ENCODE assay signal across 9 cellular contexts in genomic region chr19:2043269-2043641, GRCh38. TPM values are rescaled to one million over a fixed set of nuclear protein-coding genes. Genes with fewer than 3 reads are reported as not detected.
A peak's percentile ranks its signal among the peaks of the same experiment; 100 is the strongest.
DNase-seq lines count a peak whose midpoint lies in the region; ATAC-seq and TF ChIP-seq lines count a peak whose summit lies in the region.
"Had no signal": no experiment of that assay in that cellular context is flagged by ENCODE, and none has a peak within 500 bp of the region (broad histone marks: within the 10 kb centered on the region; RNA-seq: fewer than 3 reads in every experiment).

No MANE protein-coding gene starts in this region.

- TF ChIP-seq EP300 in suprapubic skin (IDR thresholded peaks at IDR 0.05) = no peak

- no peak overlapping the region for H3K4me3 ChIP-seq in Loucy (ENCODE audit: low read length, poor library complexity, severe bottlenecking)
- H3K4me3 ChIP-seq in lower leg skin (ENCODE audit: low read depth, poor library complexity, severe bottlenecking) = no peak overlapping the region
- no peak overlapping the region for H3K4me3 ChIP-seq in suprapubic skin

- H3K27me3 Mint-ChIP-seq in activated naive CD8-positive, alpha-beta T cell treated with anti-CD3 and anti-CD28 coated beads, Interleukin-2, amount 10 ng/mL, durations not matched to agents 7 days and 5 days = no peaks in the 10 kb centered on the region

- peak; percentile 51 for DNase-seq in activated naive CD8-positive, alpha-beta T cell treated with anti-CD3 and anti-CD28 coated beads, Interleukin-2, amount 10 ng/mL, durations not matched to agents 7 days and 5 days
- DNase-seq in lower leg skin (ENCODE audit: low spot score in 2 of 2) = peak; percentile 30 to 85
- peak in 1 of 2 donors; percentile 71 for DNase-seq in suprapubic skin (ENCODE audit: low spot score in 2 of 2)
- no peak for DNase-seq in NCI-H2227 treated with DMSO at 0.1 percent for 48 hours (lab: John Stamatoyannopoulos, UW)
- DNase-seq in cerebellar nuclear complex (lab: John Stamatoyannopoulos, UW) = no peak
- DNase-seq in HCEC 1CT = no peak
- DNase-seq: activated CD4-positive, alpha-beta T cell treated with anti-CD3 and anti-CD28 coated beads for 1 hour; erythroblast had no signal

- no peaks in the 10 kb centered on the region for H3K9me3 ChIP-seq in Loucy (ENCODE audit: insufficient read depth, low read depth, low read length)
- no peaks in the 10 kb centered on the region for H3K9me3 ChIP-seq in suprapubic skin

- H3K4me3 Mint-ChIP-seq in activated naive CD8-positive, alpha-beta T cell treated with anti-CD3 and anti-CD28 coated beads, Interleukin-2, amount 10 ng/mL, durations not matched to agents 7 days and 5 days = peak overlapping the region; percentile 39

- peaks cover 37% of the 10 kb centered on the region for H3K4me1 ChIP-seq in Loucy (ENCODE audit: insufficient read depth, low read length, poor library complexity, severe bottlenecking)
- peaks cover 84% of the 10 kb centered on the region for H3K4me1 ChIP-seq in suprapubic skin

- H3K9me3 Mint-ChIP-seq in activated naive CD8-positive, alpha-beta T cell treated with anti-CD3 and anti-CD28 coated beads, Interleukin-2, amount 10 ng/mL, durations not matched to agents 7 days and 5 days = no peaks in the 10 kb centered on the region

- H3K9me2 ChIP-seq in Loucy (replicated peaks; ENCODE audit: low read depth, low read length) = no peaks in the 10 kb centered on the region

- no peaks in the 10 kb centered on the region for H3K27me3 ChIP-seq in Loucy (ENCODE audit: insufficient read depth, low read length, poor library complexity, severe bottlenecking)
- no peaks in the 10 kb centered on the region for H3K27me3 ChIP-seq in suprapubic skin

- WGBS in lower leg skin, 2 donors = 60 to 76% methylated on average over 5 to 7 of the region's 8 CpGs
- WGBS in suprapubic skin = 79% methylated on average over 5 of the region's 8 CpGs

- intact Hi-C loops in lower leg skin (cut with DNase I; ENCODE audit: low total_unique reads) = no loop called here

- H3K9ac ChIP-seq in Loucy (ENCODE audit: low read depth, low read length, poor library complexity, severe bottlenecking) = peak overlapping the region; percentile 69

- 0 out of 2 replicates have a peak, but pooled peaks cover 2% of the 10 kb centered on the region for H3F3A ChIP-seq in Loucy (ENCODE audit: low read depth)

- H3K4me1 Mint-ChIP-seq in activated naive CD8-positive, alpha-beta T cell treated with anti-CD3 and anti-CD28 coated beads, Interleukin-2, amount 10 ng/mL, durations not matched to agents 7 days and 5 days = peaks cover 18% of the 10 kb centered on the region

- peaks cover 55% of the 10 kb centered on the region; the same call in 1 of the 2 replicates for H3K79me2 ChIP-seq in Loucy (ENCODE audit: insufficient read depth, low read length)

- H3K4me2 ChIP-seq in Loucy (ENCODE audit: low read depth, low read length, poor library complexity, severe bottlenecking) = peak overlapping the region; percentile 76

- no peak for TF ChIP-seq POLR2A in lower leg skin (IDR thresholded peaks at IDR 0.05)
- no peak for TF ChIP-seq POLR2A in suprapubic skin (IDR thresholded peaks at IDR 0.05)

- H3K27ac Mint-ChIP-seq in activated naive CD8-positive, alpha-beta T cell treated with anti-CD3 and anti-CD28 coated beads, Interleukin-2, amount 10 ng/mL, durations not matched to agents 7 days and 5 days = peak overlapping the region; percentile 87

- POLR2A ChIA-PET in activated naive CD8-positive, alpha-beta T cell treated with anti-CD3 and anti-CD28 coated beads, Interleukin-2, amount 10 ng/mL, durations not matched to agents 7 days and 5 days (lab: Charles Lee) = interaction anchor here (0.5 to 4.1 kb wide), 9 partner anchors 9 to 577 kb away, joined by 3 to 48 read pairs (median 5); no protein-coding TSS in a partner anchor

- ATAC-seq in activated naive CD8-positive, alpha-beta T cell treated with anti-CD3 and anti-CD28 coated beads, Interleukin-2, amount 10 ng/mL, durations not matched to agents 7 days and 5 days (ENCODE audit: low read depth) = no peak

- peak overlapping the region; percentile 82 for H3K27ac ChIP-seq in suprapubic skin

- H2AFZ ChIP-seq in Loucy (ENCODE audit: low read length) = no peak overlapping the region

- peaks cover 7% of the 10 kb centered on the region for H3K36me3 Mint-ChIP-seq in activated naive CD8-positive, alpha-beta T cell treated with anti-CD3 and anti-CD28 coated beads, Interleukin-2, amount 10 ng/mL, durations not matched to agents 7 days and 5 days

- TF ChIP-seq CTCF in Loucy (conservative IDR thresholded peaks at IDR 0.05; ENCODE audit: low read length) (no peak), lower leg skin (IDR thresholded peaks at IDR 0.05) (no peak), suprapubic skin (IDR thresholded peaks at IDR 0.05) (no peak)

- H4K20me1 ChIP-seq in Loucy (ENCODE audit: insufficient read depth, low read length, poor library complexity, severe bottlenecking) = peaks cover 45% of the 10 kb centered on the region

- H3K36me3 ChIP-seq in Loucy (ENCODE audit: insufficient read depth, low read length) = peaks cover 20% of the 10 kb centered on the region; the same call in 1 of the 2 replicates
- H3K36me3 ChIP-seq in suprapubic skin = peaks cover 65% of the 10 kb centered on the region

RNA-seq across cellular contexts. Expression of gene MKNK2, which starts 7.8 kb away (rescaled TPM):
- 100 to 1,000 TPM; 319 to 341 TPM for total RNA-seq in activated naive CD8-positive, alpha-beta T cell treated with anti-CD3 and anti-CD28 coated beads, Interleukin-2, amount 10 ng/mL, durations not matched to agents 7 days and 5 days
- total RNA-seq in lower leg skin (100 to 1,000 TPM; 224 to 367 (median 251) TPM), suprapubic skin (100 to 1,000 TPM; 209 to 249 (median 219) TPM)

RNA-seq across cellular contexts. Expression of gene BTBD2, which starts 27.7 kb away (rescaled TPM):
- total RNA-seq in activated naive CD8-positive, alpha-beta T cell treated with anti-CD3 and anti-CD28 coated beads, Interleukin-2, amount 10 ng/mL, durations not matched to agents 7 days and 5 days = 10 to 100 TPM; 55.0 to 61.4 TPM
- total RNA-seq in lower leg skin (10 to 100 TPM; 85.0 to 99.3 (median 94.9) TPM), suprapubic skin (100 to 1,000 TPM in 1 of 4 donors, 10 to 100 TPM in 3; 83.0 to 101 (median 90.3) TPM)

RNA-seq across cellular contexts. Expression of gene MOB3A, which starts 52.9 kb away (rescaled TPM):
- total RNA-seq in activated naive CD8-positive, alpha-beta T cell treated with anti-CD3 and anti-CD28 coated beads, Interleukin-2, amount 10 ng/mL, durations not matched to agents 7 days and 5 days = 100 to 1,000 TPM; 190 to 200 TPM
- 10 to 100 TPM; 26.4 to 46.0 (median 34.5) TPM for total RNA-seq in lower leg skin
- total RNA-seq in suprapubic skin = 10 to 100 TPM; 23.7 to 29.4 (median 28.1) TPM

RNA-seq across cellular contexts. Expression of gene IZUMO4, which starts 53.5 kb away (rescaled TPM):
- total RNA-seq in activated naive CD8-positive, alpha-beta T cell treated with anti-CD3 and anti-CD28 coated beads, Interleukin-2, amount 10 ng/mL, durations not matched to agents 7 days and 5 days = 10 to 100 TPM; 16.0 to 17.7 TPM
- 1 to 10 TPM in 3 of 4 donors, under 1 TPM in 1; 0.25 to 8.8 (median 4.3) TPM for total RNA-seq in lower leg skin
- 1 to 10 TPM; 2.1 to 8.1 (median 6.4) TPM for total RNA-seq in suprapubic skin

Comparison
In these comparisons a context has a peak if more than half of its experiments do, and no peak if none do; other contexts are left out.
1. DNase-seq: peak in activated naive CD8-positive, alpha-beta T cell treated with anti-CD3 and anti-CD28 coated beads, Interleukin-2, amount 10 ng/mL, durations not matched to agents 7 days and 5 days (single experiment) and lower leg skin (2 of 2); none in NCI-H2227 treated with DMSO at 0.1 percent for 48 hours (single experiment), cerebellar nuclear complex (0 of 2) and HCEC 1CT (single experiment).
2. RNA of gene MOB3A, which starts 52.9 kb away (total RNA-seq): 190 to 200 TPM in activated naive CD8-positive, alpha-beta T cell treated with anti-CD3 and anti-CD28 coated beads, Interleukin-2, amount 10 ng/mL, durations not matched to agents 7 days and 5 days; 26.4 to 46.0 TPM in lower leg skin and 23.7 to 29.4 TPM in suprapubic skin; every median in the first group is over 4 times any median in the second.